12 cellular contexts compared by ENCODE assay signal in genomic region chr5:53151713-53152458, GRCh38. TPM values are rescaled to one million over a fixed set of nuclear protein-coding genes. Genes with fewer than 3 reads are reported as not detected.
DNase-seq lines count a peak whose midpoint lies in the region; ATAC-seq and TF ChIP-seq lines count a peak whose summit lies in the region.
"Had no signal": no experiment of that assay in that cellular context is flagged by ENCODE, and none has a peak within 500 bp of the region (broad histone marks: within the 10 kb centered on the region; RNA-seq: fewer than 3 reads in every experiment).

No MANE protein-coding gene starts in this region.

- TF ChIP-seq EP300 in transverse colon (IDR thresholded peaks at IDR 0.05; ENCODE audit: low read depth), result no peak
- no peak for TF ChIP-seq EP300 in esophagus muscularis mucosa (IDR thresholded peaks at IDR 0.05)

- no peak overlapping the region for H3K27ac Mint-ChIP-seq in HFFc6
- H3K27ac Mint-ChIP-seq: WTC11 had no signal

- H3K9me2 ChIP-seq in hepatocyte (replicated peaks; ENCODE audit: insufficient read depth), result no peaks in the 10 kb centered on the region

- TF ChIP-seq CTCF in HFFc6 (IDR thresholded peaks at IDR 0.05) (no peak), body of pancreas (IDR thresholded peaks at IDR 0.05) (no peak), hepatocyte (IDR thresholded peaks at IDR 0.05; ENCODE audit: poor library complexity) (no peak), transverse colon (IDR thresholded peaks at IDR 0.05) (no peak), esophagus muscularis mucosa (IDR thresholded peaks at IDR 0.05) (no peak)

- no peak overlapping the region for H3K27ac ChIP-seq in body of pancreas
- H3K27ac ChIP-seq in hepatocyte, result no peak overlapping the region
- H3K27ac ChIP-seq in transverse colon, result no peak overlapping the region
- H3K27ac ChIP-seq in esophagus muscularis mucosa (replicated peaks in 1 of 4), result no peak overlapping the region
- H3K27ac ChIP-seq: ovary, SJSA1 had no signal

- TF ChIP-seq POLR2A in body of pancreas (IDR thresholded peaks at IDR 0.05), result no peak
- no peak for TF ChIP-seq POLR2A in transverse colon (IDR thresholded peaks at IDR 0.05)
- TF ChIP-seq POLR2A in esophagus muscularis mucosa (IDR thresholded peaks at IDR 0.05; ENCODE audit: low read depth), result no peak

- in situ Hi-C loops in transverse colon (cut with MboI; ENCODE audit: low pct_ligation_motif_present in 1 of 4, low pct_unique_long_range_greater_than_20kb in 1 of 4, low sequenced_read_pairs in 3 of 4), result loop anchor here in 3 of 4 donors (25.0 kb wide), 2 partner anchors 285 to 1085 kb away; no protein-coding TSS in a partner anchor

- H3K36me3 ChIP-seq in body of pancreas (replicated peaks in 1 of 2; ENCODE audit: insufficient read depth in 1 of 2, low read depth in 2 of 2), result no peaks in the 10 kb centered on the region
- no peaks in the 10 kb centered on the region for H3K36me3 ChIP-seq in hepatocyte (replicated peaks; ENCODE audit: insufficient read depth, low read depth)
- no peaks in the 10 kb centered on the region for H3K36me3 ChIP-seq in transverse colon
- H3K36me3 ChIP-seq in esophagus muscularis mucosa, result no peaks in the 10 kb centered on the region
- H3K36me3 ChIP-seq: ovary, SJSA1 had no signal

- no peaks in the 10 kb centered on the region for H3K27me3 Mint-ChIP-seq in HFFc6 (ENCODE audit: insufficient read depth)

- ATAC-seq in body of pancreas, result no peak
- ATAC-seq: WTC11 had no signal

- intact Hi-C loops in body of pancreas (cut with DNase I), result no loop called here
- intact Hi-C loops in transverse colon (cut with DNase I; ENCODE audit: low total_unique reads), result no loop called here
- intact Hi-C loops in esophagus muscularis mucosa (cut with DNase I), result no loop called here

- H3K4me3 Mint-ChIP-seq in HFFc6, result no peak overlapping the region
- H3K4me3 Mint-ChIP-seq: WTC11 had no signal

- H3K4me2 ChIP-seq in hepatocyte, result no peak overlapping the region

- H3K9me3 ChIP-seq in body of pancreas (no peaks in the 10 kb centered on the region), hepatocyte (ENCODE audit: low read depth) (no peaks in the 10 kb centered on the region), transverse colon (no peaks in the 10 kb centered on the region), esophagus muscularis mucosa (no peaks in the 10 kb centered on the region)
- H3K9me3 ChIP-seq: ovary, SJSA1 had no signal

- H3K79me2 ChIP-seq in hepatocyte, result no peaks in the 10 kb centered on the region

- H3K9me3 Mint-ChIP-seq in HFFc6, result no peaks in the 10 kb centered on the region

- WGBS in body of pancreas, 2 donors, result 59 to 80% methylated on average over 3 of the region's 3 CpGs
- 94% methylated on average over 3 of the region's 3 CpGs for WGBS in hepatocyte (ENCODE audit: low lambda C conversion rate, missing lambda C conversion rate)
- WGBS in transverse colon (ENCODE audit: low coverage in 1 of 2), 2 donors, result 83 to 90% methylated on average over 3 of the region's 3 CpGs
- 87% methylated on average over 3 of the region's 3 CpGs for WGBS in esophagus muscularis mucosa

- H3K4me3 ChIP-seq in body of pancreas (no peak overlapping the region), hepatocyte (no peak overlapping the region), transverse colon (no peak overlapping the region), esophagus muscularis mucosa (no peak overlapping the region)
- H3K4me3 ChIP-seq: ovary, SJSA1 had no signal

- H3K4me1 Mint-ChIP-seq in HFFc6 (ENCODE audit: low read depth), result peaks cover 20% of the 10 kb centered on the region
- H3K4me1 Mint-ChIP-seq: WTC11 had no signal

- no peaks in the 10 kb centered on the region for H3K36me3 Mint-ChIP-seq in HFFc6 (ENCODE audit: low read depth)
- H3K36me3 Mint-ChIP-seq: WTC11 had no signal

- no peak overlapping the region for H2AFZ ChIP-seq in hepatocyte

- no peaks in the 10 kb centered on the region for H3K4me1 ChIP-seq in body of pancreas
- H3K4me1 ChIP-seq in hepatocyte (ENCODE audit: insufficient read depth), result no peaks in the 10 kb centered on the region
- H3K4me1 ChIP-seq in transverse colon, result no peaks in the 10 kb centered on the region
- no peaks in the 10 kb centered on the region for H3K4me1 ChIP-seq in esophagus muscularis mucosa
- H3K4me1 ChIP-seq: SJSA1 had no signal

- H4K20me1 ChIP-seq in hepatocyte (ENCODE audit: insufficient read depth, poor library complexity, severe bottlenecking), result no peaks in the 10 kb centered on the region

- H3K27me3 ChIP-seq in body of pancreas (no peaks in the 10 kb centered on the region), hepatocyte (no peaks in the 10 kb centered on the region), transverse colon (no peaks in the 10 kb centered on the region), esophagus muscularis mucosa (no peaks in the 10 kb centered on the region)
- H3K27me3 ChIP-seq: ovary, SJSA1 had no signal

- DNase-seq in HFFc6 (peak; percentile 72), body of pancreas (peak in 3 of 4 donors; percentile 19 to 38 (median 30)), hepatocyte (ENCODE audit: low spot score) (peak; percentile 63), transverse colon (peak; percentile 14), esophagus muscularis mucosa (ENCODE audit: extremely low spot score) (no peak), COR-L47 (lab: John Stamatoyannopoulos, UW) (no peak)
- DNase-seq in activated T-cell treated with anti-CD3 and anti-CD28 coated beads, Interleukin-2, amount 50 U/mL, for 1 hour, result no peak
- DNase-seq: NCI-H510A treated with DMSO at 0.1 percent for 48 hours; ovary; stimulated activated CD4-positive, alpha-beta T cell treated with anti-CD3 and anti-CD28 coated beads, Interleukin-4, amount 100 ng/mL, for 24 hours had no signal

RNA-seq across cellular contexts. Expression of gene MOCS2, which starts 42.3 kb away (rescaled TPM):
- total RNA-seq in HFFc6 (2021; fragmentation: NEBNext Ultra II Directional; extraction: Animal tissue kit (Norgen Biotek cat#: 25700)), result 10 to 100 TPM; 51.2 to 58.7 (median 54.9) TPM
- 10 to 100 TPM; 17.8 to 27.5 TPM for total RNA-seq in body of pancreas
- 54.9 and 59.9 TPM in 2 replicates for total RNA-seq in hepatocyte
- 43.1 and 45.8 TPM in 2 replicates for polyA plus RNA-seq in hepatocyte
- 10 to 100 TPM in 3 of 4 donors, 1 to 10 TPM in 1; 7.0 to 36.8 (median 23.5) TPM for total RNA-seq in transverse colon
- total RNA-seq in esophagus muscularis mucosa, result 100 to 1,000 TPM in 1 of 4 donors, 10 to 100 TPM in 3; 68.1 to 122 (median 85.2) TPM

Comparison
In these comparisons a context has a peak if more than half of its experiments do, and no peak if none do; other contexts are left out.
1. DNase-seq: peak in HFFc6 (single experiment), body of pancreas (3 of 4), hepatocyte (single experiment) and transverse colon (single experiment); none in esophagus muscularis mucosa (single experiment), activated T-cell treated with anti-CD3 and anti-CD28 coated beads, Interleukin-2, amount 50 U/mL, for 1 hour (single experiment) and COR-L47 (single experiment).